In genomic region chr7:134279898-134280297, GRCh38 we compare ENCODE assay signal across 6 cellular contexts.
"Had no signal": no experiment of that assay in that cellular context is flagged by ENCODE, and none has a peak within 500 bp of the region (broad histone marks: within the 10 kb centered on the region; RNA-seq: fewer than 3 reads in every experiment).

No MANE protein-coding gene starts in this region.

- H3K9ac ChIP-seq: KMS-11 had no signal

- FAIRE-seq: HTR-8/SVneo had no signal

- H3K4me2 ChIP-seq: KMS-11 had no signal

- DNase-seq: IMR-90, KBM-7, KG1 had no signal

- H3K27ac ChIP-seq: HL-60, KMS-11 had no signal
